23 cellular contexts compared by ENCODE assay signal in the genomic region with DNA sequence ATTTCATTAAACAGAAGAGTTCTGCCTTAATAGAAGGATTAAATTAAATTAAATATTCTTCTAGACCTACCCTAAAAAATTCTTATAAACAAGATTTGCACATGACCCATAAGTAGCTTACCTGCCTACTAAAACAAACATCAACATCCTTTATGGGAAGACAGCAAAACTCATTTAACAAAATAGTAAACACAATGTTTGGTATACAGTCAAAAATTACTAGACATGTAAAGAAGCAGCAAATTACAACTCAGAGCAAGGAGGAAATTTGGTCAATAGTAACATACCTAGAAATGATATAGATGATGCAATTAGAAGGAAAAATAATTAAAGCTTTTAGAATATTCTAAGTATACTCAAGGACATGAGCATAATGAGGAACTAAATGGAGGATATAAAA.
"Had no signal": no experiment of that assay in that cellular context is flagged by ENCODE, and none has a peak within 500 bp of the region (broad histone marks: within the 10 kb centered on the region; RNA-seq: fewer than 3 reads in every experiment).

No MANE protein-coding gene starts in this region.

- H3K27ac ChIP-seq: colonic mucosa, coronary artery, dorsolateral prefrontal cortex, epithelial cell of prostate, esophagus muscularis mucosa, esophagus squamous epithelium, foreskin keratinocyte, gastrocnemius medialis, gastroesophageal sphincter, heart left ventricle, heart right ventricle had no signal

- H3K4me1 ChIP-seq: colonic mucosa, esophagus muscularis mucosa, esophagus squamous epithelium, gastrocnemius medialis, gastroesophageal sphincter, heart left ventricle, heart right ventricle had no signal

- H3K36me3 ChIP-seq: colonic mucosa, esophagus muscularis mucosa, esophagus squamous epithelium, gastrocnemius medialis, gastroesophageal sphincter, heart left ventricle, heart right ventricle had no signal

- H3K9me3 ChIP-seq: colonic mucosa, esophagus squamous epithelium, gastrocnemius medialis had no signal

- DNase-seq: colonic mucosa; cortex of kidney; dermis blood vessel endothelial cell; dorsolateral prefrontal cortex; effector CD4-positive, alpha-beta T cell; effector CD8-positive, alpha-beta T cell; effector memory CD4-positive, alpha-beta T cell; effector memory CD8-positive, alpha-beta T cell; endodermal cell; erythroblast; esophagus squamous epithelium; foreskin fibroblast; foreskin keratinocyte; foreskin melanocyte; gastrocnemius medialis; glutamatergic neuron; head of caudate nucleus; heart left ventricle; heart right ventricle had no signal

- H3K4me3 ChIP-seq: colonic mucosa, coronary artery, dorsolateral prefrontal cortex, esophagus muscularis mucosa, esophagus squamous epithelium, gastrocnemius medialis, gastroesophageal sphincter, heart left ventricle, heart right ventricle had no signal
